Comparison of ENCODE assay signal across 8 cellular contexts in the genomic region with DNA sequence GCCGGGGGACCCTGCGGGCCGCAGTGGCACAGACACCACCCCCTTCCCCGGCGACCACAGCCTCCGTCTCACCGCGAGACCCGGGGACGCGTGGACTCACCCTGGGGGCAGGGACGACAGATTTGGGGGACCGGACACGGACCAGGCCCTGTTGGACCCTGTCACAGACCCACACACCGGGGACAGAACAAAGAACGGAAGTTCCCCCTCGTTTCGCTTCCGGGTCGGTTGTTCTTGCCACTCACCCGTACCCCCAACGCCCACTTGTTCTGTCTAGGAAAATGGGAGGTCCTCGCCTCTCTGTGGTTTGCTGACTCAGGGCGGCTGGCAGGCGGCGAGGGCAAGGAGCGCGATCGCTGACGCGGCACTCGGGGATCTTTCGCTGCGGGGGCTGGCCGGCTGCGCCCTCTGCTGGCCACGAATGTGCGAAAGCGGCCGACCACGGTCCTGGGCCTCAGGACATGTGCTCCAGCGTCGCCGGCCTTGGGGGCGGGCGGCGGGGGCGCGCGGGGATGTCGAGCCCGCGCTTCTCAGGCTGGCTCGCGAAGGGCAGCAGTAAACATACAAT. TPM values are rescaled to one million over a fixed set of nuclear protein-coding genes. Genes with fewer than 3 reads are reported as not detected.
DNase-seq lines count a peak whose midpoint lies in the region; ATAC-seq, FAIRE-seq and TF ChIP-seq lines count a peak whose summit lies in the region.

A gene (minus strand): TSS at position 189 of the 568 bp plus-strand sequence. CDS start 4,366 bp downstream, outside the sequence.

- peak; percentile 93 to 95 (median 94) for TF ChIP-seq CTCF in esophagus muscularis mucosa (IDR thresholded peaks at IDR 0.05)

- no peaks in the 10 kb centered on the region for H3K9me3 Mint-ChIP-seq in activated T-cell treated with anti-CD3 and anti-CD28 coated beads, Interleukin-2, amount 50 U/mL, for 72 hours

- peaks cover 18% of the 10 kb centered on the region for H3K4me1 ChIP-seq in Karpas-422 (ENCODE audit: low read length)
- H3K4me1 ChIP-seq in esophagus muscularis mucosa: peaks cover 29 to 44% (median 41%) of the 10 kb centered on the region in 4 donors
- peaks cover 0 to 30% of the 10 kb centered on the region in 2 donors for H3K4me1 ChIP-seq in muscle layer of duodenum (ENCODE audit: control insufficient read depth in 1 of 2, insufficient read depth in 2 of 2, low read length in 2 of 2)

- H3K27ac Mint-ChIP-seq in activated T-cell treated with anti-CD3 and anti-CD28 coated beads, Interleukin-2, amount 50 U/mL, for 72 hours: peak within 1 kb of the TSS; percentile 91

- H3K4me3 Mint-ChIP-seq in activated T-cell treated with anti-CD3 and anti-CD28 coated beads, Interleukin-2, amount 50 U/mL, for 72 hours: peak within 1 kb of the TSS; percentile 90 to 94

- TF ChIP-seq EP300 in esophagus muscularis mucosa (IDR thresholded peaks at IDR 0.05): no peak

- no peaks in the 10 kb centered on the region for H3K27me3 Mint-ChIP-seq in activated T-cell treated with anti-CD3 and anti-CD28 coated beads, Interleukin-2, amount 50 U/mL, for 72 hours (ENCODE audit: low read depth)

- peaks cover 28% of the 10 kb centered on the region for H3K4me1 Mint-ChIP-seq in activated T-cell treated with anti-CD3 and anti-CD28 coated beads, Interleukin-2, amount 50 U/mL, for 72 hours (ENCODE audit: low read depth)

- peak within 1 kb of the TSS; percentile 58 for H2AFZ ChIP-seq in Karpas-422 (ENCODE audit: low read length)

- H3K9me2 ChIP-seq in Karpas-422 (replicated peaks; ENCODE audit: insufficient read depth, low read length): no peaks in the 10 kb centered on the region

- H3K27me3 ChIP-seq in Karpas-422 (ENCODE audit: low read length) (no peaks in the 10 kb centered on the region), esophagus muscularis mucosa (no peaks in the 10 kb centered on the region), muscle layer of duodenum (ENCODE audit: low read depth, low read length) (no peaks in the 10 kb centered on the region)

- peak within 1 kb of the TSS; percentile 98 for H3K4me3 ChIP-seq in Karpas-422 (ENCODE audit: low read length)
- peak within 1 kb of the TSS; percentile 97 to 99 (median 98) for H3K4me3 ChIP-seq in esophagus muscularis mucosa
- peak within 1 kb of the TSS; percentile 94 for H3K4me3 ChIP-seq in muscle layer of duodenum (ENCODE audit: low read depth in 1 of 2, low read length in 2 of 2)

- ATAC-seq in GM21825 (IDR thresholded peaks at IDR 0.05; ENCODE audit: unreplicated experiment): peak; percentile 79
- peak; percentile 90 for ATAC-seq in activated T-cell treated with anti-CD3 and anti-CD28 coated beads, Interleukin-2, amount 50 U/mL, for 72 hours (replicated peaks in 1 of 2)

- DNase-seq in Daoy (ENCODE audit: low read depth) (peak; percentile 100), Karpas-422 (peak; percentile 99), RCC 7860 (ENCODE audit: low spot score) (peak; percentile 98), esophagus muscularis mucosa (ENCODE audit: extremely low spot score) (peak; percentile 100)
- DNase-seq in activated T-cell treated with anti-CD3 and anti-CD28 coated beads, Interleukin-2, amount 50 U/mL, for 72 hours: peak; percentile 99
- peak; percentile 97 to 98 for DNase-seq in stimulated activated CD8-positive, alpha-beta memory T cell treated with anti-CD3 and anti-CD28 coated beads, Interleukin-7, amount 100 ng/mL, for 4 hours (ENCODE audit: low read depth in 2 of 2)

- H3K36me3 ChIP-seq in Karpas-422 (ENCODE audit: insufficient read depth, low read length) (peaks cover 31% of the 10 kb centered on the region), esophagus muscularis mucosa (peaks cover 0 to 34% (median 30%) of the 10 kb centered on the region in 4 donors), muscle layer of duodenum (ENCODE audit: control insufficient read depth in 1 of 2, insufficient read depth in 2 of 2, low read length in 2 of 2) (peaks cover 5 to 16% of the 10 kb centered on the region in 2 donors)

- H3K9me3 ChIP-seq in Karpas-422 (ENCODE audit: low read length) (no peaks in the 10 kb centered on the region), esophagus muscularis mucosa (no peaks in the 10 kb centered on the region), muscle layer of duodenum (ENCODE audit: control insufficient read depth in 1 of 2, low read length in 2 of 2) (no peaks in the 10 kb centered on the region)

- peak within 1 kb of the TSS; percentile 96 for H3K9ac ChIP-seq in Karpas-422 (ENCODE audit: low read length)

- H4K20me1 ChIP-seq in Karpas-422 (ENCODE audit: insufficient read depth, low read depth, low read length): no peaks in the 10 kb centered on the region

- FAIRE-seq in RCC 7860 (lab: Jason Lieb, UNC): peak; percentile 88

- under 1% methylated on average over 37 of the region's 55 CpGs for WGBS in esophagus muscularis mucosa

- peaks cover 42% of the 10 kb centered on the region for H3K79me2 ChIP-seq in Karpas-422 (ENCODE audit: low read length)

- peaks cover 6 to 10% of the 10 kb centered on the region in 2 donors for H3K36me3 Mint-ChIP-seq in activated T-cell treated with anti-CD3 and anti-CD28 coated beads, Interleukin-2, amount 50 U/mL, for 72 hours (ENCODE audit: insufficient read depth in 2 of 2)

- intact Hi-C loops in esophagus muscularis mucosa (cut with DNase I): loop anchor here (5.0 to 10.0 kb wide), 3 partner anchors 46 to 167 kb away; a partner anchor contains a TSS

- peak; percentile 43 for TF ChIP-seq POLR2A in esophagus muscularis mucosa (IDR thresholded peaks at IDR 0.05; ENCODE audit: low read depth)

- H3K4me2 ChIP-seq in Karpas-422 (ENCODE audit: low read depth, low read length, poor library complexity, severe bottlenecking): peak within 1 kb of the TSS; percentile 95

- H3K27ac ChIP-seq in Karpas-422 (ENCODE audit: low read length) (peak within 1 kb of the TSS; percentile 38; the same call in 1 of the 2 replicates), esophagus muscularis mucosa (replicated peaks in 1 of 4) (peak within 1 kb of the TSS; percentile 87 to 92 (median 88)), muscle layer of duodenum (ENCODE audit: low read length) (peak within 1 kb of the TSS; percentile 89)

RNA-seq across cellular contexts. Expression of the gene that starts here (rescaled TPM):
- total RNA-seq in Daoy (2014; rRNA removed; shearing (Covaris generic)): 61.4 and 103 TPM in 2 replicates
- total RNA-seq in Karpas-422 (2014; rRNA removed; shearing (Covaris generic); ENCODE audit: low replicate concordance): 17.6 and 20.8 TPM in 2 replicates
- total RNA-seq in activated T-cell treated with anti-CD3 and anti-CD28 coated beads, Interleukin-2, amount 50 U/mL, for 72 hours: 10 to 100 TPM; 23.1 to 24.2 TPM
- total RNA-seq in esophagus muscularis mucosa: 10 to 100 TPM; 15.6 to 25.3 (median 20.7) TPM

Comparison
In these comparisons a context has a peak if more than half of its experiments do, and no peak if none do; other contexts are left out.
1. Peak in every context shown above with its lines: DNase-seq, ATAC-seq, H3K4me3 ChIP-seq and H3K27ac ChIP-seq.
2. H3K27ac ChIP-seq: peak in every context shown above with its lines; median percentile 89 in muscle layer of duodenum; 88 in esophagus muscularis mucosa; 38 in Karpas-422.